ENCODE assay signal across 24 cellular contexts in the genomic region with DNA sequence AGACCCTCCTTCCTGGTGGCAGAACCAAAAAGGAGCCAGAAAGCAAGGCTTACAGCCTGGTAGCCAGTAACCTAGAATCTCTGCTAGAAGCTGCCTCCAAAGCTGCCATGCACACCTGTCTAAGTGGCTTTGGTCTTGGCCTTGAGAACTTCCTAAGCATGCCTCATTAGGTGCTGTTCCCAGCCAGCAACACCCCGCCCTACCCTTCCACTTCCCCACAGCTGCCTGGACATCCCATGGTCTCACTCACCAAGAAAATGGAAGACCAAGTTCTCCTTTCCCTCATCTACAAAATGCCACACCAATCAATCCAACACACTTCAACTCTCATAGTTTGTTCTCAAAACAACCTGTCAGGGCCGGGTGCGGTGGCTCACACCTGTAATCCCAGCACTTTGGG. TPM values are rescaled to one million over a fixed set of nuclear protein-coding genes. Genes with fewer than 3 reads are reported as not detected.
DNase-seq lines count a peak whose midpoint lies in the region; ATAC-seq, FAIRE-seq and TF ChIP-seq lines count a peak whose summit lies in the region.
"Had no signal": no experiment of that assay in that cellular context is flagged by ENCODE, and none has a peak within 500 bp of the region (broad histone marks: within the 10 kb centered on the region; RNA-seq: fewer than 3 reads in every experiment).

No MANE protein-coding gene starts in this region.

- no peaks in the 10 kb centered on the region for H3K27me3 Mint-ChIP-seq in activated naive CD4-positive, alpha-beta T cell treated with anti-CD3 and anti-CD28 coated beads, Interleukin-2, amount 50 U/mL, for 24 hours
- no peaks in the 10 kb centered on the region for H3K27me3 Mint-ChIP-seq in activated naive CD4-positive, alpha-beta T cell treated with anti-CD3 and anti-CD28 coated beads, Interleukin-2, amount 10 ng/mL, durations not matched to agents 7 days and 5 days
- H3K27me3 Mint-ChIP-seq in mesothelial cell of epicardium (ENCODE audit: low read depth) = no peaks in the 10 kb centered on the region
- H3K27me3 Mint-ChIP-seq: activated CD4-positive, alpha-beta T cell treated with anti-CD3 and anti-CD28 coated beads for 36 hours; activated naive CD8-positive, alpha-beta T cell treated with anti-CD3 and anti-CD28 coated beads, Interleukin-2, amount 50 U/mL, for 24 hours; type B pancreatic cell had no signal

- POLR2A ChIA-PET in GM12878 (lab: Charles Lee) = no interaction called here

- H3K9ac ChIP-seq in GM12878 (ENCODE audit: control insufficient read depth, insufficient read depth, low read length) = no peak overlapping the region
- H3K9ac ChIP-seq: parathyroid adenoma had no signal

- H4K20me1 ChIP-seq in GM12878 (ENCODE audit: control insufficient read depth, insufficient read depth) = no peaks in the 10 kb centered on the region; the same call in 1 of the 2 replicates

- SMC1A ChIA-PET in GM12878 (lab: Charles Lee; ENCODE audit: uncharacterized antibody, unreplicated experiment) = no interaction called here

- H3K36me3 ChIP-seq in GM12878 (ENCODE audit: control insufficient read depth in 2 of 2, insufficient read depth in 2 of 2, low read length in 1 of 2) = no peaks in the 10 kb centered on the region; a peak in 1 of 4 replicates
- no peaks in the 10 kb centered on the region for H3K36me3 ChIP-seq in upper lobe of right lung
- H3K36me3 ChIP-seq: cardiac muscle cell, HAP-1 had no signal

- 98% methylated on average over 3 of the region's 3 CpGs for WGBS in GM12878 (ENCODE audit: insufficient coverage, insufficient replicate concordance, low lambda C conversion rate, missing lambda C conversion rate)

- peak overlapping the region; percentile 26 for H3K4me2 ChIP-seq in GM12878 (ENCODE audit: control insufficient read depth, insufficient read depth)

- H2AFZ ChIP-seq in GM12878 (ENCODE audit: control insufficient read depth, low read depth, low read length) = no peak overlapping the region
- H2AFZ ChIP-seq: parathyroid adenoma had no signal

- no peaks in the 10 kb centered on the region for H3K36me3 Mint-ChIP-seq in activated naive CD4-positive, alpha-beta T cell treated with anti-CD3 and anti-CD28 coated beads, Interleukin-2, amount 50 U/mL, for 24 hours
- peaks cover 9% of the 10 kb centered on the region for H3K36me3 Mint-ChIP-seq in activated naive CD4-positive, alpha-beta T cell treated with anti-CD3 and anti-CD28 coated beads, Interleukin-2, amount 10 ng/mL, durations not matched to agents 7 days and 5 days
- no peaks in the 10 kb centered on the region for H3K36me3 Mint-ChIP-seq in mesothelial cell of epicardium

- CTCF ChIA-PET in activated naive CD4-positive, alpha-beta T cell treated with anti-CD3 and anti-CD28 coated beads, Interleukin-2, amount 10 ng/mL, durations not matched to agents 7 days and 5 days (lab: Charles Lee) = interaction anchor here (0.6 kb wide), 1 partner anchor 16 kb away, joined by 3 read pairs; no protein-coding TSS in a partner anchor
- CTCF ChIA-PET in GM12878 (lab: Yijun Ruan, JAX) = interaction anchor here (6.4 kb wide), 1 partner anchor 9 kb away, joined by 54 read pairs; no protein-coding TSS in a partner anchor

- RAD21 ChIA-PET in GM12878 (lab: Charles Lee; ENCODE audit: unreplicated experiment) = interaction anchor here (1.2 kb wide), 1 partner anchor 26 kb away, joined by 6 read pairs; no protein-coding TSS in a partner anchor

- intact Hi-C loops in GM12878 (cut with micrococcal nuclease; ENCODE audit: unreplicated experiment) = no loop called here
- intact Hi-C loops in upper lobe of right lung (cut with DNase I) = no loop called here

- H3K4me3 ChIP-seq in GM12878 = peak overlapping the region; percentile 14; the same call in 1 of the 2 replicates
- H3K4me3 ChIP-seq in upper lobe of right lung = no peak overlapping the region
- H3K4me3 ChIP-seq: cardiac muscle cell, HAP-1, MG63 had no signal

- no peak for DNase-seq in activated naive CD4-positive, alpha-beta T cell treated with anti-CD3 and anti-CD28 coated beads, Interleukin-2, amount 10 ng/mL, durations not matched to agents 7 days and 5 days
- DNase-seq in GM12878 (ENCODE audit: low read depth, low spot score) = no peak
- no peak for DNase-seq in mesothelial cell of epicardium (ENCODE audit: low spot score in 2 of 2, unreplicated experiment in 2 of 2)
- DNase-seq in upper lobe of right lung = peak; percentile 57
- no peak for DNase-seq in NCI-H1930 (lab: John Stamatoyannopoulos, UW)
- DNase-seq in hippocampal formation (lab: John Stamatoyannopoulos, UW) = no peak
- DNase-seq: 8988T; activated CD4-positive, alpha-beta T cell treated with anti-CD3 and anti-CD28 coated beads for 36 hours; activated naive CD8-positive, alpha-beta T cell treated with anti-CD3 and anti-CD28 coated beads, Interleukin-2, amount 50 U/mL, for 24 hours; GF-D8; left lung; MG63; NCI-H187; NCI-H226; stimulated activated naive CD8-positive, alpha-beta T cell treated with anti-CD3 and anti-CD28 coated beads, Interleukin-15, Interleukin-2, amounts not matched to agents 100 U/mL and 50 U/mL, for 24 hours had no signal

- peak overlapping the region; percentile 37 for H3K4me3 Mint-ChIP-seq in activated naive CD4-positive, alpha-beta T cell treated with anti-CD3 and anti-CD28 coated beads, Interleukin-2, amount 50 U/mL, for 24 hours
- no peak overlapping the region for H3K4me3 Mint-ChIP-seq in activated naive CD4-positive, alpha-beta T cell treated with anti-CD3 and anti-CD28 coated beads, Interleukin-2, amount 10 ng/mL, durations not matched to agents 7 days and 5 days
- H3K4me3 Mint-ChIP-seq in mesothelial cell of epicardium = no peak overlapping the region
- H3K4me3 Mint-ChIP-seq: activated CD4-positive, alpha-beta T cell treated with anti-CD3 and anti-CD28 coated beads for 36 hours; activated naive CD8-positive, alpha-beta T cell treated with anti-CD3 and anti-CD28 coated beads, Interleukin-2, amount 50 U/mL, for 24 hours; activated T-helper 1 cell treated with anti-CD3 and anti-CD28 coated beads, Interleukin-12 subunit alpha, Interleukin-12 subunit beta, Interleukin-2, Interleukin-4 antibody, amounts not matched to agents 30 ng/mL and 10 ng/mL and 1 ng/mL, durations not matched to agents 14 hours and 24 hours and 36 hours; type B pancreatic cell had no signal

- TF ChIP-seq CTCF in GM12878 (IDR thresholded peaks at IDR 0.05 in 2 of 3, conservative IDR thresholded peaks at IDR 0.05 in 1 of 3; ENCODE audit: control insufficient read depth in 2 of 3, extremely low read depth in 1 of 3, insufficient read depth in 1 of 3, low read depth in 3 of 3, low read length in 3 of 3) (no peak), mesothelial cell of epicardium (IDR thresholded peaks at IDR 0.05; ENCODE audit: unreplicated experiment) (no peak), upper lobe of right lung (IDR thresholded peaks at IDR 0.05) (no peak)

- in situ Hi-C loops in GM12878 (cut with MboI) = no loop called here

- TF ChIP-seq RAD21 in GM12878 (IDR thresholded peaks at IDR 0.05; ENCODE audit: insufficient read depth, low read depth, low read length) = no peak

- TF ChIP-seq POLR2A in GM12878 (IDR thresholded peaks at IDR 0.05; ENCODE audit: low read depth, low read length) = no peak

- H3K9me3 Mint-ChIP-seq in activated naive CD4-positive, alpha-beta T cell treated with anti-CD3 and anti-CD28 coated beads, Interleukin-2, amount 50 U/mL, for 24 hours = no peaks in the 10 kb centered on the region
- H3K9me3 Mint-ChIP-seq in activated naive CD4-positive, alpha-beta T cell treated with anti-CD3 and anti-CD28 coated beads, Interleukin-2, amount 10 ng/mL, durations not matched to agents 7 days and 5 days = no peaks in the 10 kb centered on the region
- H3K9me3 Mint-ChIP-seq in mesothelial cell of epicardium = peaks cover 2% of the 10 kb centered on the region
- H3K9me3 Mint-ChIP-seq: activated naive CD8-positive, alpha-beta T cell treated with anti-CD3 and anti-CD28 coated beads, Interleukin-2, amount 50 U/mL, for 24 hours; activated T-helper 1 cell treated with anti-CD3 and anti-CD28 coated beads, Interleukin-12 subunit alpha, Interleukin-12 subunit beta, Interleukin-2, Interleukin-4 antibody, amounts not matched to agents 30 ng/mL and 10 ng/mL and 1 ng/mL, durations not matched to agents 14 hours and 24 hours and 36 hours; type B pancreatic cell had no signal

- H3K27me3 ChIP-seq in GM12878 (replicated peaks in 1 of 2; ENCODE audit: control insufficient read depth in 2 of 2, insufficient read depth in 2 of 2, low read length in 1 of 2) (no peaks in the 10 kb centered on the region), upper lobe of right lung (no peaks in the 10 kb centered on the region)
- H3K27me3 ChIP-seq: cardiac muscle cell, left lung, MG63 had no signal

- H3K4me1 ChIP-seq in GM12878 (ENCODE audit: control insufficient read depth, insufficient read depth, low read length) = peaks cover 25% of the 10 kb centered on the region
- H3K4me1 ChIP-seq in upper lobe of right lung = peaks cover 61% of the 10 kb centered on the region

- H3K27ac ChIP-seq in GM12878 (ENCODE audit: control insufficient read depth, insufficient read depth) (peak overlapping the region; percentile 24), upper lobe of right lung (no peak overlapping the region)
- H3K27ac ChIP-seq: cardiac muscle cell, parathyroid adenoma had no signal

- H3K79me2 ChIP-seq in GM12878 (ENCODE audit: control insufficient read depth, insufficient read depth, low read length) = peaks cover 81% of the 10 kb centered on the region

- no peak for TF ChIP-seq EP300 in GM12878 (IDR thresholded peaks at IDR 0.05; ENCODE audit: borderline replicate concordance in 1 of 2, control insufficient read depth in 1 of 2, low read depth in 2 of 2, low read length in 2 of 2)

- peaks cover 82% of the 10 kb centered on the region for H3K4me1 Mint-ChIP-seq in activated naive CD4-positive, alpha-beta T cell treated with anti-CD3 and anti-CD28 coated beads, Interleukin-2, amount 50 U/mL, for 24 hours
- peaks cover 64% of the 10 kb centered on the region for H3K4me1 Mint-ChIP-seq in activated naive CD4-positive, alpha-beta T cell treated with anti-CD3 and anti-CD28 coated beads, Interleukin-2, amount 10 ng/mL, durations not matched to agents 7 days and 5 days
- H3K4me1 Mint-ChIP-seq in mesothelial cell of epicardium = peaks cover 34% of the 10 kb centered on the region

- H3K27ac Mint-ChIP-seq in activated naive CD4-positive, alpha-beta T cell treated with anti-CD3 and anti-CD28 coated beads, Interleukin-2, amount 50 U/mL, for 24 hours = no peak overlapping the region
- H3K27ac Mint-ChIP-seq in activated naive CD4-positive, alpha-beta T cell treated with anti-CD3 and anti-CD28 coated beads, Interleukin-2, amount 10 ng/mL, durations not matched to agents 7 days and 5 days = no peak overlapping the region
- H3K27ac Mint-ChIP-seq in mesothelial cell of epicardium = peak overlapping the region; percentile 24
- H3K27ac Mint-ChIP-seq: activated CD4-positive, alpha-beta T cell treated with anti-CD3 and anti-CD28 coated beads for 36 hours; activated naive CD8-positive, alpha-beta T cell treated with anti-CD3 and anti-CD28 coated beads, Interleukin-2, amount 50 U/mL, for 24 hours; activated T-helper 1 cell treated with anti-CD3 and anti-CD28 coated beads, Interleukin-12 subunit alpha, Interleukin-12 subunit beta, Interleukin-2, Interleukin-4 antibody, amounts not matched to agents 30 ng/mL and 10 ng/mL and 1 ng/mL, durations not matched to agents 14 hours and 24 hours and 36 hours had no signal

- ATAC-seq in GM12878 (no peak), upper lobe of right lung (no peak), GM18517 (IDR thresholded peaks at IDR 0.05; ENCODE audit: unreplicated experiment) (no peak)
- ATAC-seq: activated CD4-positive, alpha-beta T cell treated with anti-CD3 and anti-CD28 coated beads for 36 hours; activated naive CD8-positive, alpha-beta T cell treated with anti-CD3 and anti-CD28 coated beads, Interleukin-2, amount 50 U/mL, for 24 hours; esophagus mucosa; left lung; stimulated activated naive CD8-positive, alpha-beta T cell treated with anti-CD3 and anti-CD28 coated beads, Interleukin-15, Interleukin-2, amounts not matched to agents 100 U/mL and 50 U/mL, for 24 hours had no signal

- no peaks in the 10 kb centered on the region for H3K9me3 ChIP-seq in GM12878 (replicated peaks; ENCODE audit: control insufficient read depth, insufficient read depth, low read length)
- H3K9me3 ChIP-seq in upper lobe of right lung = no peaks in the 10 kb centered on the region
- H3K9me3 ChIP-seq: HAP-1, left lung, MG63 had no signal

- no peak for FAIRE-seq in GM12878 (lab: Jason Lieb, UNC)
- FAIRE-seq: GM12891 had no signal

- no TSS peak for BruUV-seq in GM12878 (replicated peaks; lab: Mats Ljungman, UMichigan)

RNA-seq across cellular contexts. Expression of a gene that starts 4.2 kb away (rescaled TPM):
- 269 and 285 TPM in 2 replicates for total RNA-seq in GM12878 (2013; cell fraction: nucleolus; rRNA removed)
- total RNA-seq in GM12878 (2014; rRNA removed) (287 and 299 TPM in 2 replicates), GM12878 (2014; rRNA removed; fragmentation: Illumina TruSeq; extraction: Trizol) (178 and 179 TPM in 2 replicates), GM12878 (2021) (336 and 346 TPM in 2 replicates), mesothelial cell of epicardium (554 to 574 TPM (median 557 TPM) in 3 replicates), upper lobe of right lung (1,464 TPM)
- 193 TPM for polyA plus RNA-seq in GM12878 (2011; ENCODE audit: low read depth)
- polyA plus RNA-seq in GM12878 (2011; rRNA removed) (190 and 232 TPM in 2 replicates), GM12878 (2014; fragmentation: Illumina TruSeq; extraction: Trizol) (251 and 258 TPM in 2 replicates), GM12878 (2014; fragmentation: Nextera tagmentation; extraction: Ambion mirVana) (100 to 1,000 TPM; 280 to 312 TPM), GM12878 (2014; rRNA removed) (309 and 310 TPM in 2 replicates), GM12878 (2016; fragmentation: Nextera tagmentation; extraction: Ambion mirVana) (100 to 1,000 TPM; 275 to 291 TPM)
- 284 and 288 TPM in 2 replicates for polyA plus RNA-seq in GM12878 (2011; cell fraction: cytosol; rRNA removed)
- 240 and 286 TPM in 2 replicates for polyA plus RNA-seq in GM12878 (2011; cell fraction: nucleus; rRNA removed)
- 258 and 314 TPM in 2 replicates for polyA plus RNA-seq in GM12878 (2012)
- 185 and 279 TPM in 2 replicates for polyA minus RNA-seq in GM12878 (2011; rRNA and poly(A)+ RNA removed)
- 85.0 and 93.7 TPM in 2 replicates for polyA minus RNA-seq in GM12878 (2011; cell fraction: cytosol; rRNA and poly(A)+ RNA removed)
- polyA minus RNA-seq in GM12878 (2011; cell fraction: nucleus; rRNA and poly(A)+ RNA removed) = 43.9 and 51.0 TPM in 2 replicates
